ENCODE assay signal across 8 cellular contexts in the genomic region with DNA sequence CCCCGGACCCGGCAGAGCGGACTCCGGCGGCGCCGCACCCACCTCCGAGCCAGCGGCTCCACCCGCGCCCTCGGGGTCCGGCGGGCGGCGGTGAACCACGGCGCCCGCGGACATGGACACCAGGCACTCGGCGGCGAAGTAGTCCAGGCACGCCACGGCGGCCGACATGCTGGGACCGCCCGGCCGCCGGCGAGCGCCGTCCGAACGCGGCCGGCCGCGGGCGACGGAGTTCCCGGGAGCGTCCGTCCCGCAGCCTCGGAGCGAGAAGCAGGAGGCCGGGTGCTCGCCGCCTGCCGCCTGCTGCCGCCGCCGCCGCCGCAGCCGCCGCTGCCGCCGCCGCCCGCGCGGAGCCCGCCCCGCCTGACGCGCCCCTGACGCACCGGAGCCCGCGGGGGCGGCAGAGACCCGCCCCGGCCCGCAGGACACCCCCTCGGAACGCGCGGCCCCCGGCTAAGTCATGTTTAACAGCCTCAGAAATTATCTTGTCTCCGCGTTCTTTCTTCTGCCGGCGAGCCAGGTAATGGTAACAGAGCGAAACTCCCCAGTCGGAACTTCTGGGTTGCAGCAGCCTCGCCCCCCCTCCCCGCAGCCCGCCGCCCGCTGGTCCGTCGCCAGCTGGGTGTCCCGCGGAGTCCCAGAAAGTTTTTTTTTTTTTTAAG. TPM values are rescaled to one million over a fixed set of nuclear protein-coding genes. Genes with fewer than 3 reads are reported as not detected.
A peak's percentile ranks its signal among the peaks of the same experiment; 100 is the strongest.
DNase-seq lines count a peak whose midpoint lies in the region; ATAC-seq, FAIRE-seq and TF ChIP-seq lines count a peak whose summit lies in the region.

A gene (minus strand): TSS at position 342 of the 659 bp plus-strand sequence. CDS start 174 bp downstream, at position 168.

- H3K79me1 ChIP-seq in mesenchymal stem cell (replicated peaks; ENCODE audit: low read length, poor library complexity, severe bottlenecking) = no peaks in the 10 kb centered on the region

- no peaks in the 10 kb centered on the region; the same call in 1 of the 2 replicates for H3K9me3 ChIP-seq in BE2C
- peaks cover 37% of the 10 kb centered on the region for H3K9me3 ChIP-seq in mesenchymal stem cell (ENCODE audit: control insufficient read depth, low read length)

- H3K4me1 ChIP-seq in BE2C (no peaks in the 10 kb centered on the region), mesenchymal stem cell (ENCODE audit: control insufficient read depth, insufficient read depth, low read depth, low read length) (peaks cover 6% of the 10 kb centered on the region)

- no peak within 1 kb of the TSS for H2BK12ac ChIP-seq in mesenchymal stem cell (ENCODE audit: low read length in 2 of 2)

- peak within 1 kb of the TSS; percentile 90 for H3K9ac ChIP-seq in mesenchymal stem cell (ENCODE audit: low read length)

- ATAC-seq in HG03378 (IDR thresholded peaks at IDR 0.05; ENCODE audit: unreplicated experiment) = no peak

- H2AK5ac ChIP-seq in mesenchymal stem cell (ENCODE audit: low read length, severe bottlenecking) = no peak within 1 kb of the TSS

- no peak within 1 kb of the TSS for H3K27ac ChIP-seq in mesenchymal stem cell (ENCODE audit: low read length, poor library complexity, severe bottlenecking)

- no peaks in the 10 kb centered on the region for H3K9me3 Mint-ChIP-seq in stimulated activated naive CD8-positive, alpha-beta T cell treated with anti-CD3 and anti-CD28 coated beads, Interleukin-15, Interleukin-2, amounts not matched to agents 100 ng/mL and 50 ng/mL, for 24 hours

- peak; percentile 26 for DNase-seq in BE2C
- DNase-seq in H54 (ENCODE audit: insufficient read length, low spot score) = peak; percentile 48
- DNase-seq in T-helper 2 cell = peak in 3 of 5 experiments; percentile 18 to 31 (median 22)
- DNase-seq in choroid plexus epithelial cell (ENCODE audit: low read depth) = peak; percentile 11
- peak; percentile 36 for DNase-seq in mesenchymal stem cell
- DNase-seq in effector CD4-positive, alpha-beta T cell = no peak

- H3K36me3 Mint-ChIP-seq in stimulated activated naive CD8-positive, alpha-beta T cell treated with anti-CD3 and anti-CD28 coated beads, Interleukin-15, Interleukin-2, amounts not matched to agents 100 ng/mL and 50 ng/mL, for 24 hours (ENCODE audit: low read depth) = peaks cover 3% of the 10 kb centered on the region

- H2BK120ac ChIP-seq in mesenchymal stem cell (ENCODE audit: low read depth, low read length) = no peak within 1 kb of the TSS

- peak within 1 kb of the TSS; percentile 73 for H2AFZ ChIP-seq in mesenchymal stem cell (ENCODE audit: low read depth, low read length)

- H2BK15ac ChIP-seq in mesenchymal stem cell (ENCODE audit: low read depth, poor library complexity, severe bottlenecking) = no peak within 1 kb of the TSS

- H3K14ac ChIP-seq in mesenchymal stem cell (ENCODE audit: low read length in 2 of 2) = no peak within 1 kb of the TSS

- H4K91ac ChIP-seq in mesenchymal stem cell (ENCODE audit: low read length) = no peak within 1 kb of the TSS

- TF ChIP-seq CTCF in BE2C (IDR thresholded peaks at IDR 0.05; ENCODE audit: low read depth, low read length) (no peak), choroid plexus epithelial cell (conservative IDR thresholded peaks at IDR 0.05; ENCODE audit: low read depth, low read length) (no peak)

- H3K4me3 Mint-ChIP-seq in stimulated activated naive CD8-positive, alpha-beta T cell treated with anti-CD3 and anti-CD28 coated beads, Interleukin-15, Interleukin-2, amounts not matched to agents 100 ng/mL and 50 ng/mL, for 24 hours = peak within 1 kb of the TSS; percentile 83

- H3K36me3 ChIP-seq in BE2C (no peaks in the 10 kb centered on the region), mesenchymal stem cell (ENCODE audit: control insufficient read depth in 1 of 2, insufficient read depth in 2 of 2, low read depth in 1 of 2, low read length in 2 of 2) (peaks cover 0 to 7% of the 10 kb centered on the region in 2 experiments)

- H3K4ac ChIP-seq in mesenchymal stem cell (ENCODE audit: low read depth in 1 of 2, low read length in 2 of 2) = no peak within 1 kb of the TSS

- TF ChIP-seq POLR2A in H54 (IDR thresholded peaks at IDR 0.05; ENCODE audit: low read depth, low read length) = no peak

- H3K4me1 Mint-ChIP-seq in stimulated activated naive CD8-positive, alpha-beta T cell treated with anti-CD3 and anti-CD28 coated beads, Interleukin-15, Interleukin-2, amounts not matched to agents 100 ng/mL and 50 ng/mL, for 24 hours (ENCODE audit: low read depth) = peaks cover 14% of the 10 kb centered on the region

- peaks cover 93% of the 10 kb centered on the region for H3K27me3 ChIP-seq in BE2C
- peaks cover 39 to 47% of the 10 kb centered on the region in 2 experiments for H3K27me3 ChIP-seq in mesenchymal stem cell (ENCODE audit: control insufficient read depth in 1 of 2, insufficient read depth in 1 of 2, low read length in 2 of 2)

- no peak within 1 kb of the TSS for H2BK5ac ChIP-seq in mesenchymal stem cell (ENCODE audit: low read depth, low read length, poor library complexity, severe bottlenecking)

- H3K27me3 Mint-ChIP-seq in stimulated activated naive CD8-positive, alpha-beta T cell treated with anti-CD3 and anti-CD28 coated beads, Interleukin-15, Interleukin-2, amounts not matched to agents 100 ng/mL and 50 ng/mL, for 24 hours = peaks cover 86% of the 10 kb centered on the region

- peak within 1 kb of the TSS; percentile 54 for H3K4me3 ChIP-seq in BE2C (ENCODE audit: low read depth, low read length)
- H3K4me3 ChIP-seq in choroid plexus epithelial cell (ENCODE audit: low read depth, low read length) = peak within 1 kb of the TSS; percentile 58
- peak within 1 kb of the TSS; percentile 69 to 83 for H3K4me3 ChIP-seq in mesenchymal stem cell (ENCODE audit: insufficient read depth in 1 of 2, low read depth in 1 of 2, low read length in 2 of 2)

- H3K4me2 ChIP-seq in mesenchymal stem cell (ENCODE audit: low read length, poor library complexity, severe bottlenecking) = peak within 1 kb of the TSS; percentile 88

- no peak within 1 kb of the TSS for H4K8ac ChIP-seq in mesenchymal stem cell (ENCODE audit: low read length)

- no peak within 1 kb of the TSS for H3K27ac Mint-ChIP-seq in stimulated activated naive CD8-positive, alpha-beta T cell treated with anti-CD3 and anti-CD28 coated beads, Interleukin-15, Interleukin-2, amounts not matched to agents 100 ng/mL and 50 ng/mL, for 24 hours

- WGBS in mesenchymal stem cell = under 1% methylated on average over 65 of the region's 97 CpGs

- no peak within 1 kb of the TSS for H3K18ac ChIP-seq in mesenchymal stem cell (ENCODE audit: low read depth in 1 of 2, low read length in 2 of 2)

- no peak for FAIRE-seq in H54 (lab: Jason Lieb, UNC)

- H3K23ac ChIP-seq in mesenchymal stem cell (ENCODE audit: low read length in 2 of 2) = peak within 1 kb of the TSS in 1 of 2 experiments; percentile 13

RNA-seq across cellular contexts. Expression of the gene that starts here (rescaled TPM):
- not detected for polyA plus RNA-seq in BE2C (2012; ENCODE audit: insufficient read depth, insufficient read length, low read depth)
- polyA plus RNA-seq in mesenchymal stem cell (2013, experiment 1 of 2) = 0.12 TPM
- 0.04 TPM for polyA plus RNA-seq in mesenchymal stem cell (2013, experiment 2 of 2)
